ENCODE assay signal across 8 cellular contexts in genomic region chr1:85307987-85308836, GRCh38. TPM values are rescaled to one million over a fixed set of nuclear protein-coding genes. Genes with fewer than 3 reads are reported as not detected.
DNase-seq lines count a peak whose midpoint lies in the region; TF ChIP-seq lines count a peak whose summit lies in the region.

No MANE protein-coding gene starts in this region.

- peak overlapping the region; percentile 3 for H3K4me3 ChIP-seq in HAP-1
- no peak overlapping the region for H3K4me3 ChIP-seq in SJSA1
- no peak overlapping the region for H3K4me3 ChIP-seq in ovary
- no peak overlapping the region for H3K4me3 ChIP-seq in tibial nerve

- H3K36me3 ChIP-seq in HAP-1 (replicated peaks) (no peaks in the 10 kb centered on the region), SJSA1 (no peaks in the 10 kb centered on the region), ovary (no peaks in the 10 kb centered on the region), tibial nerve (no peaks in the 10 kb centered on the region)

- H3K4me1 ChIP-seq in HAP-1 (peaks cover 13% of the 10 kb centered on the region), SJSA1 (replicated peaks) (peaks cover 18% of the 10 kb centered on the region), ovary (ENCODE audit: insufficient read depth) (no peaks in the 10 kb centered on the region), tibial nerve (peaks cover 0 to 10% (median 0%) of the 10 kb centered on the region in 4 donors)

- intact Hi-C loops in ovary (cut with DNase I), result loop anchor here (5.0 to 10.0 kb wide), 4 partner anchors 197 to 387 kb away; partner anchors contain the start of gene CCN1 (in 1 of the 4)

- 22 to 26% (median 25%) methylated on average over 27 of the region's 27 CpGs for WGBS in ovary, 3 donors
- 24% methylated on average over 25 to 27 of the region's 27 CpGs for WGBS in tibial nerve, 2 donors

- peak; percentile 4 for DNase-seq in GF-D8 (lab: John Stamatoyannopoulos, UW)
- peak; percentile 92 to 96 for DNase-seq in HAP-1 (ENCODE audit: low spot score in 2 of 2)
- DNase-seq in SJSA1 (ENCODE audit: low read depth in 1 of 2, low spot score in 2 of 2), result peak; percentile 88 to 91
- peak; percentile 63 for DNase-seq in activated naive CD4-positive, alpha-beta T cell treated with Interleukin-2 at 50 U/mL for 16 hours
- peak; percentile 64 for DNase-seq in globus pallidus (ENCODE audit: low spot score)
- DNase-seq in ovary, result peak; percentile 79 to 92 (median 89)
- peak; percentile 72 to 85 for DNase-seq in tibial nerve (ENCODE audit: low spot score in 2 of 2)

- H3K9me3 ChIP-seq in HAP-1, result no peaks in the 10 kb centered on the region
- H3K9me3 ChIP-seq in SJSA1 (replicated peaks), result no peaks in the 10 kb centered on the region
- no peaks in the 10 kb centered on the region for H3K9me3 ChIP-seq in ovary
- no peaks in the 10 kb centered on the region for H3K9me3 ChIP-seq in tibial nerve

- in situ Hi-C loops in HAP-1 (cut with MboI; ENCODE audit: low sequenced_read_pairs), result loop anchor here (5.0 to 25.0 kb wide), 4 partner anchors 89 to 704 kb away; no protein-coding TSS in a partner anchor

- no peak for TF ChIP-seq EP300 in ovary (IDR thresholded peaks at IDR 0.05)
- no peak for TF ChIP-seq EP300 in tibial nerve (IDR thresholded peaks at IDR 0.05)

- no peaks in the 10 kb centered on the region for H3K27me3 ChIP-seq in HAP-1 (ENCODE audit: low read depth)
- H3K27me3 ChIP-seq in SJSA1 (replicated peaks), result no peaks in the 10 kb centered on the region
- no peaks in the 10 kb centered on the region for H3K27me3 ChIP-seq in ovary
- H3K27me3 ChIP-seq in tibial nerve, result no peaks in the 10 kb centered on the region

- TF ChIP-seq POLR2A in ovary (IDR thresholded peaks at IDR 0.05) (no peak), tibial nerve (IDR thresholded peaks at IDR 0.05) (no peak)

- TF ChIP-seq CTCF in LNCAP (IDR thresholded peaks at IDR 0.05) (peak; percentile 98), ovary (IDR thresholded peaks at IDR 0.05) (peak; percentile 74 to 97 (median 92)), tibial nerve (IDR thresholded peaks at IDR 0.05) (peak; percentile 81 to 97 (median 96))

- H3K27ac ChIP-seq in SJSA1 (no peak overlapping the region), ovary (no peak overlapping the region), tibial nerve (no peak overlapping the region)

RNA-seq across cellular contexts. Expression of gene BCL10, which starts 31.8 kb away (rescaled TPM):
- 26.8 and 31.9 TPM in 2 replicates for total RNA-seq in SJSA1 (2014; rRNA removed; shearing (Covaris generic))
- total RNA-seq in ovary (10 to 100 TPM; 12.8 to 23.6 (median 18.5) TPM), tibial nerve (10 to 100 TPM; 12.6 to 20.3 (median 13.0) TPM)
- 10 to 100 TPM in 1 of 2 donors, 1 to 10 TPM in 1; 8.1 to 13.6 TPM for polyA plus RNA-seq in ovary

RNA-seq across cellular contexts. Expression of gene C1orf52, which starts 48.8 kb away (rescaled TPM):
- 26.5 and 28.3 TPM in 2 replicates for total RNA-seq in SJSA1 (2014; rRNA removed; shearing (Covaris generic))
- total RNA-seq in ovary (10 to 100 TPM; 10.7 to 24.6 (median 18.8) TPM), tibial nerve (10 to 100 TPM; 12.7 to 34.8 (median 24.5) TPM)
- 10 to 100 TPM; 20.1 to 23.9 TPM for polyA plus RNA-seq in ovary

Comparison
In these comparisons a context has a peak if more than half of its experiments do, and no peak if none do; other contexts are left out.
1. DNase-seq: peak in every context shown above with its lines; median percentile 94 in HAP-1; 90 in SJSA1; 89 in ovary; 78 in tibial nerve; 64 in globus pallidus; 63 in activated naive CD4-positive, alpha-beta T cell treated with Interleukin-2 at 50 U/mL for 16 hours; 4 in GF-D8.